ENCODE assay signal across 23 cellular contexts in the genomic region with DNA sequence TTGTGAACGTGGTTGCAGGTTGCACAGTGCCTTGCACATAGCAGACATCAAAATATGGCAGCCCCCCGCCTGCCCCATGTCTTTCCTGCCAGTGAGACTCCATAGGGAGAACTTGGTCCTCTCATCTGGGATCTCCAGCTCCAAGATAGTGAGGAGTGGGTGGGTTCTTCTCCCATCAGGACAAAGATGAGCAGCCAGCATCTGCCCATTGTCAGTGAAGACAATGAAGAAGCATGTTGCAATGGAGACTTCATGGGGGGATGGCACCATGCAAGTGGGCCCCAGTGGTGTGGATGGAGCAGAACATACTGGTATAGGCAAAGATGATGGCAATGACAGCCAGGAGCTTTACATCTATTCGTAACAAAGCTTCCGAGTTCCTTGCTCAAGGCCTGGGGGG.
DNase-seq lines count a peak whose midpoint lies in the region; ATAC-seq and TF ChIP-seq lines count a peak whose summit lies in the region.
"Had no signal": no experiment of that assay in that cellular context is flagged by ENCODE, and none has a peak within 500 bp of the region (broad histone marks: within the 10 kb centered on the region; RNA-seq: fewer than 3 reads in every experiment).

No MANE protein-coding gene starts in this region.

- no peak for ATAC-seq in HG03521 (IDR thresholded peaks at IDR 0.05; ENCODE audit: unreplicated experiment)
- no peak for ATAC-seq in HG03280 (IDR thresholded peaks at IDR 0.05; ENCODE audit: unreplicated experiment)
- ATAC-seq: GM12878 had no signal

- intact Hi-C loops in sigmoid colon (cut with DNase I) = no loop called here
- intact Hi-C loops in stomach (cut with DNase I; ENCODE audit: low total_unique reads) = no loop called here

- H3K9me3 ChIP-seq in sigmoid colon (no peaks in the 10 kb centered on the region), stomach (no peaks in the 10 kb centered on the region)
- H3K9me3 ChIP-seq: BE2C, BLaER1 had no signal

- H3K27ac ChIP-seq in sigmoid colon (no peak overlapping the region), stomach (no peak overlapping the region)
- H3K27ac ChIP-seq: BLaER1 had no signal

- TF ChIP-seq CTCF in sigmoid colon (IDR thresholded peaks at IDR 0.05) = no peak
- TF ChIP-seq CTCF in stomach (IDR thresholded peaks at IDR 0.05) = no peak

- 86 to 93% methylated on average over 4 of the region's 4 CpGs for WGBS in sigmoid colon, 2 donors
- WGBS in stomach, 5 donors = 71 to 89% (median 83%) methylated on average over 4 of the region's 4 CpGs

- peak; percentile 71 for DNase-seq in mesenteric fat pad (ENCODE audit: low spot score)
- DNase-seq in sigmoid colon = peak; percentile 14
- peak; percentile 16 for DNase-seq in stomach
- DNase-seq in NCI-H1105 (lab: John Stamatoyannopoulos, UW) = no peak
- DNase-seq: 8988T; ACHN; BE2C; C1 segment of cervical spinal cord; CD4-positive, alpha-beta memory T cell; CD4-positive, CD25-positive, alpha-beta regulatory T cell; CD8-positive, alpha-beta memory T cell; COR-L47; DMS 273 treated with DMSO at 0.1 percent for 48 hours; DMS153; DMS53; DMS79; DND-41; EL; GDM1 had no signal

- H3K4me3 ChIP-seq in sigmoid colon (no peak overlapping the region), stomach (no peak overlapping the region)
- H3K4me3 ChIP-seq: BLaER1, GM12878 had no signal

- no peaks in the 10 kb centered on the region for H3K36me3 ChIP-seq in sigmoid colon
- H3K36me3 ChIP-seq in stomach = peaks cover 0 to 16% (median 11%) of the 10 kb centered on the region in 4 donors
- H3K36me3 ChIP-seq: BE2C, BLaER1 had no signal

- TF ChIP-seq POLR2A in sigmoid colon (IDR thresholded peaks at IDR 0.05) (no peak), stomach (IDR thresholded peaks at IDR 0.05) (no peak)

- no peaks in the 10 kb centered on the region for H3K4me1 ChIP-seq in sigmoid colon
- no peaks in the 10 kb centered on the region for H3K4me1 ChIP-seq in stomach
- H3K4me1 ChIP-seq: BE2C, BLaER1 had no signal

- no peaks in the 10 kb centered on the region for H3K27me3 ChIP-seq in sigmoid colon
- H3K27me3 ChIP-seq in stomach = peaks cover 0 to 22% (median 0%) of the 10 kb centered on the region in 3 donors
- H3K27me3 ChIP-seq: BE2C had no signal

- TF ChIP-seq EP300 in sigmoid colon (IDR thresholded peaks at IDR 0.05) (no peak), stomach (IDR thresholded peaks at IDR 0.05) (no peak)
